25 cellular contexts compared by ENCODE assay signal in genomic region chr4:86835677-86836076, GRCh38. TPM values are rescaled to one million over a fixed set of nuclear protein-coding genes. Genes with fewer than 3 reads are reported as not detected.
"Had no signal": no experiment of that assay in that cellular context is flagged by ENCODE, and none has a peak within 500 bp of the region (broad histone marks: within the 10 kb centered on the region; RNA-seq: fewer than 3 reads in every experiment).

No MANE protein-coding gene starts in this region.

- H3K4me3 ChIP-seq: heart left ventricle, right atrium auricular region, testis, tibial nerve, upper lobe of right lung, vagina had no signal

- H3K4me1 Mint-ChIP-seq: naive thymus-derived CD4-positive, alpha-beta T cell; stimulated activated memory B cell treated with anti-CD40 and anti-IgM and Interleukin-4, amounts not matched to agents 10 μg/mL and 1 μg/mL and 100 μg/mL, for 72 hours had no signal

- H3K27me3 Mint-ChIP-seq: dendritic cell treated with granulocyte-macrophage colony-stimulating factor and Interleukin-4, amounts not matched to agents 40 ng/mL and 50 ng/mL, for 4 days; stimulated activated memory B cell treated with anti-CD40 and anti-IgM and Interleukin-4, amounts not matched to agents 10 μg/mL and 1 μg/mL and 100 μg/mL, for 72 hours; stimulated activated naive CD8-positive, alpha-beta T cell treated with anti-CD3 and anti-CD28 coated beads, Interleukin-15, Interleukin-2, amounts not matched to agents 100 ng/mL and 50 ng/mL, for 24 hours had no signal

- H3K4me3 Mint-ChIP-seq: dendritic cell treated with granulocyte-macrophage colony-stimulating factor and Interleukin-4, amounts not matched to agents 40 ng/mL and 50 ng/mL, for 4 days; effector memory CD8-positive, alpha-beta T cell; naive thymus-derived CD4-positive, alpha-beta T cell; nephron progenitor cell; stimulated activated memory B cell treated with anti-CD40 and anti-IgM and Interleukin-4, amounts not matched to agents 10 μg/mL and 1 μg/mL and 100 μg/mL, for 72 hours; stimulated activated naive CD8-positive, alpha-beta T cell treated with anti-CD3 and anti-CD28 coated beads, Interleukin-15, Interleukin-2, amounts not matched to agents 100 ng/mL and 50 ng/mL, for 24 hours had no signal

- H3K27ac Mint-ChIP-seq: dendritic cell treated with granulocyte-macrophage colony-stimulating factor and Interleukin-4, amounts not matched to agents 40 ng/mL and 50 ng/mL, for 4 days; effector memory CD8-positive, alpha-beta T cell; naive thymus-derived CD4-positive, alpha-beta T cell; nephron progenitor cell; stimulated activated memory B cell treated with anti-CD40 and anti-IgM and Interleukin-4, amounts not matched to agents 10 μg/mL and 1 μg/mL and 100 μg/mL, for 72 hours; stimulated activated naive CD8-positive, alpha-beta T cell treated with anti-CD3 and anti-CD28 coated beads, Interleukin-15, Interleukin-2, amounts not matched to agents 100 ng/mL and 50 ng/mL, for 24 hours had no signal

- H3K27ac ChIP-seq: heart left ventricle, neutrophil, right atrium auricular region, testis, tibial nerve, upper lobe of right lung, vagina had no signal

- H3K36me3 ChIP-seq: neutrophil, right atrium auricular region, upper lobe of right lung, vagina had no signal

- H3K9me3 Mint-ChIP-seq: dendritic cell treated with granulocyte-macrophage colony-stimulating factor and Interleukin-4, amounts not matched to agents 40 ng/mL and 50 ng/mL, for 4 days; effector memory CD8-positive, alpha-beta T cell; naive thymus-derived CD4-positive, alpha-beta T cell; stimulated activated memory B cell treated with anti-CD40 and anti-IgM and Interleukin-4, amounts not matched to agents 10 μg/mL and 1 μg/mL and 100 μg/mL, for 72 hours; stimulated activated naive CD8-positive, alpha-beta T cell treated with anti-CD3 and anti-CD28 coated beads, Interleukin-15, Interleukin-2, amounts not matched to agents 100 ng/mL and 50 ng/mL, for 24 hours had no signal

- ATAC-seq: effector memory CD8-positive, alpha-beta T cell; heart left ventricle; naive thymus-derived CD4-positive, alpha-beta T cell; stimulated activated memory B cell treated with anti-CD40 and anti-IgM and Interleukin-4, amounts not matched to agents 10 μg/mL and 1 μg/mL and 100 μg/mL, for 72 hours; upper lobe of right lung had no signal

- H3K4me1 ChIP-seq: heart left ventricle, right atrium auricular region, testis had no signal

- H3K9me3 ChIP-seq: heart left ventricle, neutrophil, right atrium auricular region, testis, tibial nerve, upper lobe of right lung, vagina had no signal

- H3K36me3 Mint-ChIP-seq: naive thymus-derived CD4-positive, alpha-beta T cell; stimulated activated memory B cell treated with anti-CD40 and anti-IgM and Interleukin-4, amounts not matched to agents 10 μg/mL and 1 μg/mL and 100 μg/mL, for 72 hours had no signal

- DNase-seq: effector memory CD8-positive, alpha-beta T cell; erythroblast; foreskin melanocyte; heart left ventricle; hippocampal formation; kidney glomerular epithelial cell; naive thymus-derived CD4-positive, alpha-beta T cell; nephron progenitor cell; small intestine; stimulated activated CD4-positive, alpha-beta T cell treated with anti-CD3 and anti-CD28 coated beads, Interleukin-4, amount 100 ng/mL, for 24 hours; testis; upper lobe of right lung had no signal

- FAIRE-seq: colon, islet of Langerhans, small intestine had no signal

- H3K27me3 ChIP-seq: heart left ventricle, neutrophil, right atrium auricular region, testis, tibial nerve, upper lobe of right lung, vagina had no signal

RNA-seq across cellular contexts. Expression of gene SLC10A6, which starts 13.5 kb away (rescaled TPM):
- total RNA-seq: mononuclear cell, osteocyte had no signal
- polyA plus RNA-seq: naive thymus-derived CD4-positive, alpha-beta T cell had no signal

RNA-seq across cellular contexts. Expression of gene C4orf36, which starts 56.5 kb away (rescaled TPM):
- total RNA-seq: liver; lung microvascular endothelial cell; mononuclear cell; naive thymus-derived CD4-positive, alpha-beta T cell; right atrium auricular region; vagina had no signal
- polyA plus RNA-seq: naive thymus-derived CD4-positive, alpha-beta T cell had no signal
